ENCODE assay signal across 26 cellular contexts in genomic region chr3:23758253-23758838, GRCh38.
"Had no signal": no experiment of that assay in that cellular context is flagged by ENCODE, and none has a peak within 500 bp of the region (broad histone marks: within the 10 kb centered on the region; RNA-seq: fewer than 3 reads in every experiment).

No MANE protein-coding gene starts in this region.

- H3K27me3 ChIP-seq: adrenal gland, ascending aorta, brain microvascular endothelial cell, esophagus squamous epithelium, right atrium auricular region, suprapubic skin, tibial artery, upper lobe of right lung had no signal

- H2AFZ ChIP-seq: parathyroid adenoma had no signal

- DNase-seq: activated CD4-positive, alpha-beta T cell treated with anti-CD3 and anti-CD28 coated beads for 4 hours; activated CD4-positive, alpha-beta T cell treated with anti-CD3 and anti-CD28 coated beads, Interleukin-2, amount 50 U/mL, for 4 hours; activated CD8-positive, alpha-beta memory T cell treated with anti-CD3 and anti-CD28 coated beads for 24 hours; activated effector memory CD4-positive, alpha-beta T cell treated with Interleukin-2 at 50 U/mL for 16 hours; activated naive CD4-positive, alpha-beta T cell treated with anti-CD3 and anti-CD28 coated beads for 36 hours; activated naive CD8-positive, alpha-beta T cell treated with anti-CD3 and anti-CD28 coated beads for 36 hours; adrenal gland; brain microvascular endothelial cell; cortex of kidney; esophagus squamous epithelium; foreskin melanocyte; islet precursor cell; left ventricle myocardium inferior; mesendoderm; occipital lobe; stimulated activated naive CD4-positive, alpha-beta T cell; tibial artery; upper lobe of right lung had no signal

- H3K9ac ChIP-seq: parathyroid adenoma had no signal

- H3K27ac ChIP-seq: adrenal gland, ascending aorta, brain microvascular endothelial cell, epithelial cell of prostate, esophagus squamous epithelium, left ventricle myocardium inferior, parathyroid adenoma, right atrium auricular region, suprapubic skin, tibial artery, upper lobe of right lung, VCaP had no signal

- H3K27me3 Mint-ChIP-seq: activated naive CD8-positive, alpha-beta T cell treated with anti-CD3 and anti-CD28 coated beads for 36 hours had no signal

- H3K9me3 Mint-ChIP-seq: activated naive CD4-positive, alpha-beta T cell treated with anti-CD3 and anti-CD28 coated beads for 36 hours; activated naive CD8-positive, alpha-beta T cell treated with anti-CD3 and anti-CD28 coated beads for 36 hours; neural crest cell had no signal

- H3K4me3 Mint-ChIP-seq: activated naive CD4-positive, alpha-beta T cell treated with anti-CD3 and anti-CD28 coated beads for 36 hours; activated naive CD8-positive, alpha-beta T cell treated with anti-CD3 and anti-CD28 coated beads for 36 hours; neural crest cell had no signal

- H3K27ac Mint-ChIP-seq: activated naive CD4-positive, alpha-beta T cell treated with anti-CD3 and anti-CD28 coated beads for 36 hours; activated naive CD8-positive, alpha-beta T cell treated with anti-CD3 and anti-CD28 coated beads for 36 hours had no signal

- H3K79me2 ChIP-seq: parathyroid adenoma had no signal

- H3K9me3 ChIP-seq: adrenal gland, ascending aorta, esophagus squamous epithelium, left ventricle myocardium inferior, right atrium auricular region, suprapubic skin, tibial artery, upper lobe of right lung had no signal

- H3K4me3 ChIP-seq: adrenal gland, ascending aorta, esophagus squamous epithelium, left ventricle myocardium inferior, lung, right atrium auricular region, suprapubic skin, tibial artery, upper lobe of right lung had no signal

- ATAC-seq: upper lobe of right lung had no signal

- H3K36me3 ChIP-seq: adrenal gland, ascending aorta, brain microvascular endothelial cell, esophagus squamous epithelium, left ventricle myocardium inferior, right atrium auricular region, suprapubic skin, tibial artery, upper lobe of right lung had no signal

- H3K36me3 Mint-ChIP-seq: activated naive CD8-positive, alpha-beta T cell treated with anti-CD3 and anti-CD28 coated beads for 36 hours had no signal

- H3K4me1 ChIP-seq: parathyroid adenoma, suprapubic skin, upper lobe of right lung had no signal
